In the genomic region with DNA sequence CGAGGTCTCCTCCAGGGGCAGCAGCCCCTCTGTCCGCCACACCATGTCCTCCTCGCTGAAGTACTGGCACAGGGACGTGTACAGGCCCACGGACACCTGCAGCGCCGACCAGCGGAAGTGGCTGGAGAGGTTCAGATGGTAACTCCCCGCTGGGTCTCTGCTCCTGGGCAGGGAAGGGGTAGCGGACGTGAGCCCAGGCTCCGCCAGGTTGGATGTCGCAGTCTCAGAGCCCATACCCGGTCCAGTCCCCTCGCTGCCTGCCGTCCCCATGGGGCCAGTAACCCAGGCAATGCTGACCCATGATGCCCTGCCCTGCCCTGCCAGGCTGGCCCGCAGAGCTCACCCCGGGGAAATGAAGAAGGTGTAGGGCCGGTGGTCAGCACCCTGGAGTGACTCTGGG, we compare ENCODE assay signal across 3 cellular contexts.
"Had no signal": no experiment of that assay in that cellular context is flagged by ENCODE, and none has a peak within 500 bp of the region (broad histone marks: within the 10 kb centered on the region; RNA-seq: fewer than 3 reads in every experiment).

No MANE protein-coding gene starts in this region.

- ATAC-seq: GM12878 had no signal

- H3K4me3 ChIP-seq: GM12878 had no signal

- DNase-seq: GDM1, GF-D8 had no signal
